18 cellular contexts compared by ENCODE assay signal in the genomic region with DNA sequence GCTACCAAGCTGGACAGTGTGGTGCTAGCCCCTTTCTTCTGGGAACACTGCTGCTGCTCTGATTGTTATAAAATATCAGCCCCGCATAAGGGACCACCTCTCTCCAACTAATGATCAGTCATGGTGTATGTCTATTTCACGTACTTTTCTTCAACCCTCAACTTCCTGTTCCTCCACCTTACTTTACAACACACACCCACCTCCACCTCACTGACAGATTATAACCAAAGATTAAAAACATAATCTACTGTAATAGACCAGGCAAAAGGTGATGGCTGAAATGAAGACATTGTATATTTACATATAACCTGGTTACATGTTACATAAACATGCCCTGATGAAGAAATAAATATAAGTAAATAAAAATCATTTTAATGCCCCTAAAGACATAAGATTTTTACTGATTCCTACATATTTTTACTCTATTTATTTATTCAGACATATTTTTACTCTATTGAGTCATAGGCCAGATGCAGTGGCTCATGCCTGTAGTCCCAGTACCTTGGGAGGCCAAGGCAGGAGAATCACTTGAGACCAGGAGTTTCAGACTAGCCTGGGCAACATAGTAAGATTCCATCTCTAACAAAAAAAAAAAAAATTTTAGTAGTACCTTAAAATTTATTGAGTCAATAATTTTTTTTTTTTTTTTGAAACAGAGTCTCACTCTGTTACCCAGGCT. TPM values are rescaled to one million over a fixed set of nuclear protein-coding genes. Genes with fewer than 3 reads are reported as not detected.
DNase-seq lines count a peak whose midpoint lies in the region; ATAC-seq and TF ChIP-seq lines count a peak whose summit lies in the region.
"Had no signal": no experiment of that assay in that cellular context is flagged by ENCODE, and none has a peak within 500 bp of the region (broad histone marks: within the 10 kb centered on the region; RNA-seq: fewer than 3 reads in every experiment).

No MANE protein-coding gene starts in this region.

- TF ChIP-seq CTCF in esophagus muscularis mucosa (IDR thresholded peaks at IDR 0.05) (no peak), WTC11 (IDR thresholded peaks at IDR 0.05) (no peak)

- intact Hi-C loops in esophagus muscularis mucosa (cut with DNase I), result no loop called here

- peaks cover 0 to 51% (median 38%) of the 10 kb centered on the region in 4 donors for H3K4me1 ChIP-seq in esophagus muscularis mucosa
- H3K4me1 ChIP-seq: lower lobe of right lung had no signal

- CTCF ChIA-PET in WTC11 (lab: Charles Lee), result no interaction called here

- peaks cover 0 to 4% (median 0%) of the 10 kb centered on the region in 4 donors for H3K36me3 ChIP-seq in esophagus muscularis mucosa
- H3K36me3 ChIP-seq: lower lobe of right lung had no signal

- TF ChIP-seq EP300 in esophagus muscularis mucosa (IDR thresholded peaks at IDR 0.05), result no peak

- 76% methylated on average over 2 of the region's 2 CpGs for WGBS in esophagus muscularis mucosa

- TF ChIP-seq POLR2A in esophagus muscularis mucosa (IDR thresholded peaks at IDR 0.05; ENCODE audit: low read depth), result no peak

- peak; percentile 62 to 66 for ATAC-seq in activated T-cell treated with anti-CD3 and anti-CD28 coated beads, Interleukin-2, amount 50 U/mL, for 72 hours (replicated peaks in 1 of 2)
- no peak for ATAC-seq in WTC11
- ATAC-seq: lower lobe of right lung, Panc1 had no signal

- no peaks in the 10 kb centered on the region for H3K27me3 ChIP-seq in esophagus muscularis mucosa

- peaks cover 1 to 4% of the 10 kb centered on the region in 2 donors for H3K9me3 Mint-ChIP-seq in activated T-cell treated with anti-CD3 and anti-CD28 coated beads, Interleukin-2, amount 50 U/mL, for 72 hours
- peaks cover 8% of the 10 kb centered on the region for H3K9me3 Mint-ChIP-seq in T-helper 2 cell treated with Interferon-gamma antibody and Interleukin-4, amounts not matched to agents 5 μg/mL and 100 μg/mL, for 36 hours
- peaks cover 6% of the 10 kb centered on the region for H3K9me3 Mint-ChIP-seq in stimulated activated naive CD8-positive, alpha-beta T cell treated with anti-CD3 and anti-CD28 coated beads, Interleukin-15, Interleukin-2, amounts not matched to agents 100 ng/mL and 50 ng/mL, for 24 hours
- H3K9me3 Mint-ChIP-seq in WTC11, result peaks cover 9% of the 10 kb centered on the region
- H3K9me3 Mint-ChIP-seq: IgD-negative memory B cell had no signal

- peaks cover 0 to 6% (median 2%) of the 10 kb centered on the region in 4 donors for H3K9me3 ChIP-seq in esophagus muscularis mucosa
- H3K9me3 ChIP-seq: lower lobe of right lung had no signal

- H3K27me3 Mint-ChIP-seq in activated T-cell treated with anti-CD3 and anti-CD28 coated beads, Interleukin-2, amount 50 U/mL, for 72 hours (ENCODE audit: low read depth), result no peaks in the 10 kb centered on the region
- H3K27me3 Mint-ChIP-seq in T-helper 2 cell treated with Interferon-gamma antibody and Interleukin-4, amounts not matched to agents 5 μg/mL and 100 μg/mL, for 36 hours (ENCODE audit: low read depth), result no peaks in the 10 kb centered on the region
- H3K27me3 Mint-ChIP-seq in stimulated activated naive CD8-positive, alpha-beta T cell treated with anti-CD3 and anti-CD28 coated beads, Interleukin-15, Interleukin-2, amounts not matched to agents 100 ng/mL and 50 ng/mL, for 24 hours, result no peaks in the 10 kb centered on the region
- no peaks in the 10 kb centered on the region for H3K27me3 Mint-ChIP-seq in WTC11 (ENCODE audit: low read depth)
- H3K27me3 Mint-ChIP-seq: IgD-negative memory B cell had no signal

- peaks cover 7 to 22% of the 10 kb centered on the region in 2 donors for H3K36me3 Mint-ChIP-seq in activated T-cell treated with anti-CD3 and anti-CD28 coated beads, Interleukin-2, amount 50 U/mL, for 72 hours (ENCODE audit: insufficient read depth in 2 of 2)
- H3K36me3 Mint-ChIP-seq in T-helper 2 cell treated with Interferon-gamma antibody and Interleukin-4, amounts not matched to agents 5 μg/mL and 100 μg/mL, for 36 hours (ENCODE audit: low read depth), result peaks cover 63% of the 10 kb centered on the region
- H3K36me3 Mint-ChIP-seq in stimulated activated naive CD8-positive, alpha-beta T cell treated with anti-CD3 and anti-CD28 coated beads, Interleukin-15, Interleukin-2, amounts not matched to agents 100 ng/mL and 50 ng/mL, for 24 hours (ENCODE audit: low read depth), result peaks cover 36% of the 10 kb centered on the region
- H3K36me3 Mint-ChIP-seq in WTC11, result peaks cover 29% of the 10 kb centered on the region
- H3K36me3 Mint-ChIP-seq: IgD-negative memory B cell had no signal

- H3K27ac ChIP-seq in esophagus muscularis mucosa (replicated peaks in 1 of 4), result peak overlapping the region; percentile 59 to 76 (median 72)
- H3K27ac ChIP-seq: lower lobe of right lung, WERI-Rb-1 had no signal

- DNase-seq in activated T-cell treated with anti-CD3 and anti-CD28 coated beads, Interleukin-2, amount 50 U/mL, for 72 hours, result no peak
- no peak for DNase-seq in activated T-cell treated with anti-CD3 and anti-CD28 coated beads for 4 hours
- no peak for DNase-seq in T-helper 2 cell treated with Interferon-gamma antibody and Interleukin-4, amounts not matched to agents 5 μg/mL and 100 μg/mL, for 36 hours (ENCODE audit: low spot score)
- no peak for DNase-seq in esophagus muscularis mucosa (ENCODE audit: extremely low spot score)
- DNase-seq in NCI-H345 treated with DMSO at 0.1 percent for 48 hours (lab: John Stamatoyannopoulos, UW; ENCODE audit: unreplicated experiment), result no peak
- DNase-seq in WTC11 (ENCODE audit: low spot score), result no peak
- no peak for DNase-seq in RPMI8226
- DNase-seq: dermis blood vessel endothelial cell, erythroblast, GF-D8, lower lobe of right lung, NCI-H1048, NCI-H774, retina, WERI-Rb-1 had no signal

- H3K27ac Mint-ChIP-seq in activated T-cell treated with anti-CD3 and anti-CD28 coated beads, Interleukin-2, amount 50 U/mL, for 72 hours, result peak overlapping the region; percentile 81
- peak overlapping the region; percentile 75 for H3K27ac Mint-ChIP-seq in T-helper 2 cell treated with Interferon-gamma antibody and Interleukin-4, amounts not matched to agents 5 μg/mL and 100 μg/mL, for 36 hours
- peak overlapping the region; percentile 66 for H3K27ac Mint-ChIP-seq in stimulated activated naive CD8-positive, alpha-beta T cell treated with anti-CD3 and anti-CD28 coated beads, Interleukin-15, Interleukin-2, amounts not matched to agents 100 ng/mL and 50 ng/mL, for 24 hours
- no peak overlapping the region for H3K27ac Mint-ChIP-seq in WTC11
- H3K27ac Mint-ChIP-seq: IgD-negative memory B cell had no signal

- H3K4me3 Mint-ChIP-seq in activated T-cell treated with anti-CD3 and anti-CD28 coated beads, Interleukin-2, amount 50 U/mL, for 72 hours, result peak overlapping the region; percentile 73 to 74
- peak overlapping the region; percentile 50 for H3K4me3 Mint-ChIP-seq in T-helper 2 cell treated with Interferon-gamma antibody and Interleukin-4, amounts not matched to agents 5 μg/mL and 100 μg/mL, for 36 hours
- H3K4me3 Mint-ChIP-seq in stimulated activated naive CD8-positive, alpha-beta T cell treated with anti-CD3 and anti-CD28 coated beads, Interleukin-15, Interleukin-2, amounts not matched to agents 100 ng/mL and 50 ng/mL, for 24 hours, result peak overlapping the region; percentile 21
- H3K4me3 Mint-ChIP-seq in WTC11, result no peak overlapping the region
- H3K4me3 Mint-ChIP-seq: IgD-negative memory B cell had no signal

- POLR2A ChIA-PET in WTC11 (lab: Charles Lee), result no interaction called here

- H3K4me3 ChIP-seq in esophagus muscularis mucosa, result no peak overlapping the region
- H3K4me3 ChIP-seq: lower lobe of right lung had no signal

- H3K4me1 Mint-ChIP-seq in activated T-cell treated with anti-CD3 and anti-CD28 coated beads, Interleukin-2, amount 50 U/mL, for 72 hours (ENCODE audit: low read depth), result peaks cover 54% of the 10 kb centered on the region
- peaks cover 32% of the 10 kb centered on the region for H3K4me1 Mint-ChIP-seq in T-helper 2 cell treated with Interferon-gamma antibody and Interleukin-4, amounts not matched to agents 5 μg/mL and 100 μg/mL, for 36 hours (ENCODE audit: low read depth)
- H3K4me1 Mint-ChIP-seq in stimulated activated naive CD8-positive, alpha-beta T cell treated with anti-CD3 and anti-CD28 coated beads, Interleukin-15, Interleukin-2, amounts not matched to agents 100 ng/mL and 50 ng/mL, for 24 hours (ENCODE audit: low read depth), result peaks cover 38% of the 10 kb centered on the region
- peaks cover 10% of the 10 kb centered on the region for H3K4me1 Mint-ChIP-seq in WTC11

TF ChIP-seq in WTC11, 78 proteins besides CTCF, POLR2A, EP300 and RAD21:
- no peak for TF ChIP-seq GTF2I (CRISPR knock-in tag; conservative IDR thresholded peaks at IDR 0.05)
- TF ChIP-seq, protein P1, sequence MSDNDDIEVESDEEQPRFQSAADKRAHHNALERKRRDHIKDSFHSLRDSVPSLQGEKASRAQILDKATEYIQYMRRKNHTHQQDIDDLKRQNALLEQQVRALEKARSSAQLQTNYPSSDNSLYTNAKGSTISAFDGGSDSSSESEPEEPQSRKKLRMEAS (CRISPR knock-in tag; IDR thresholded peaks at IDR 0.05), result no peak
- TF ChIP-seq NR1H2 (CRISPR knock-in tag; IDR thresholded peaks at IDR 0.05), result no peak
- TF ChIP-seq KAT7 (CRISPR knock-in tag; IDR thresholded peaks at IDR 0.05; ENCODE audit: borderline replicate concordance), result no peak
- TF ChIP-seq, protein P2, sequence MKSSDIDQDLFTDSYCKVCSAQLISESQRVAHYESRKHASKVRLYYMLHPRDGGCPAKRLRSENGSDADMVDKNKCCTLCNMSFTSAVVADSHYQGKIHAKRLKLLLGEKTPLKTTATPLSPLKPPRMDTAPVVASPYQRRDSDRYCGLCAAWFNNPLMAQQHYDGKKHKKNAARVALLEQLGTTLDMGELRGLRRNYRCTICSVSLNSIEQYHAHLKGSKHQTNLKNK (CRISPR knock-in tag; IDR thresholded peaks at IDR 0.05), result no peak
- no peak for TF ChIP-seq MXD4 (CRISPR knock-in tag; IDR thresholded peaks at IDR 0.05; ENCODE audit: borderline replicate concordance)
- TF ChIP-seq SMAD4 (CRISPR knock-in tag; IDR thresholded peaks at IDR 0.05), result no peak
- no peak for TF ChIP-seq HMGA2 (CRISPR knock-in tag; IDR thresholded peaks at IDR 0.05)

RNA-seq across cellular contexts. Expression of gene STK39, which starts 12.8 kb away (rescaled TPM):
- 10 to 100 TPM; 37.1 to 41.0 TPM for total RNA-seq in activated T-cell treated with anti-CD3 and anti-CD28 coated beads, Interleukin-2, amount 50 U/mL, for 72 hours
- total RNA-seq in esophagus muscularis mucosa (10 to 100 TPM; 32.5 to 49.1 (median 41.5) TPM), WTC11 (2021) (20.5 to 22.1 TPM (median 21.6 TPM) in 3 replicates)
